In genomic region chr11:62841361-62842170, GRCh38 we compare ENCODE assay signal across 8 cellular contexts. TPM values are rescaled to one million over a fixed set of nuclear protein-coding genes. Genes with fewer than 3 reads are reported as not detected.
DNase-seq lines count a peak whose midpoint lies in the region; ATAC-seq and TF ChIP-seq lines count a peak whose summit lies in the region.

No MANE protein-coding gene starts in this region.

- peaks cover 0 to 6% (median 0%) of the 10 kb centered on the region in 5 donors for H3K27me3 Mint-ChIP-seq in naive thymus-derived CD4-positive, alpha-beta T cell

- POLR2A ChIA-PET in naive thymus-derived CD4-positive, alpha-beta T cell (lab: Charles Lee): interaction anchor here (0.6 to 3.4 kb wide), 75 partner anchors 9 to 1961 kb away, joined by 3 to 379 read pairs (median 5); partner anchors contain the start of genes B3GAT3, BAD, BSCL2 and C11orf98

- H3K4me1 ChIP-seq in naive thymus-derived CD4-positive, alpha-beta T cell (ENCODE audit: control insufficient read depth in 2 of 2, insufficient read depth in 2 of 2, low read length in 2 of 2): peaks cover 9 to 22% of the 10 kb centered on the region in 2 donors

- no peak overlapping the region for H3K27ac Mint-ChIP-seq in naive thymus-derived CD4-positive, alpha-beta T cell

- H3K4me1 Mint-ChIP-seq in naive thymus-derived CD4-positive, alpha-beta T cell: peaks cover 15 to 31% (median 26%) of the 10 kb centered on the region in 7 donors

- DNase-seq in DMS79 treated with DMSO at 0.1 percent for 48 hours (lab: John Stamatoyannopoulos, UW) (peak; percentile 99), KBM-7 (peak; percentile 99), fibroblast of mammary gland (ENCODE audit: low read depth) (peak; percentile 100)
- peak; percentile 91 to 94 for DNase-seq in activated T-cell treated with anti-CD3 and anti-CD28 coated beads, Interleukin-2, amount 50 U/mL, for 48 hours
- peak; percentile 68 to 94 (median 88) for DNase-seq in naive thymus-derived CD4-positive, alpha-beta T cell
- DNase-seq in stimulated activated naive CD8-positive, alpha-beta T cell treated with anti-CD3 and anti-CD28 coated beads, Interleukin-15, Interleukin-2, amounts not matched to agents 100 U/mL and 50 U/mL, for 24 hours: peak; percentile 81

- peak; percentile 53 for ATAC-seq in GM21717 (IDR thresholded peaks at IDR 0.05; ENCODE audit: unreplicated experiment)
- ATAC-seq in naive thymus-derived CD4-positive, alpha-beta T cell: peak; percentile 71
- peak; percentile 80 for ATAC-seq in stimulated activated naive CD8-positive, alpha-beta T cell treated with anti-CD3 and anti-CD28 coated beads, Interleukin-15, Interleukin-2, amounts not matched to agents 100 U/mL and 50 U/mL, for 24 hours

- no peaks in the 10 kb centered on the region for H3K9me3 ChIP-seq in naive thymus-derived CD4-positive, alpha-beta T cell (ENCODE audit: control insufficient read depth in 2 of 3, low read length in 3 of 3)

- peaks cover 5 to 10% (median 7%) of the 10 kb centered on the region in 5 donors for H3K36me3 Mint-ChIP-seq in naive thymus-derived CD4-positive, alpha-beta T cell

- intact Hi-C loops in naive thymus-derived CD4-positive, alpha-beta T cell (cut with micrococcal nuclease): loop anchor here (1.0 to 5.0 kb wide), 9 partner anchors 14 to 286 kb away; partner anchors contain the start of genes EML3 (in 1 of the 2), ROM1 (in 1 of the 2), TMEM179B (in 1 of the 2) and ZBTB3 (in 1 of the 2)

- no peaks in the 10 kb centered on the region for H3K9me3 Mint-ChIP-seq in naive thymus-derived CD4-positive, alpha-beta T cell

- TF ChIP-seq CTCF in fibroblast of mammary gland (conservative IDR thresholded peaks at IDR 0.05; ENCODE audit: control insufficient read depth, insufficient read depth, low read depth, low read length): no peak

- peak overlapping the region; percentile 99 for H3K27ac ChIP-seq in naive thymus-derived CD4-positive, alpha-beta T cell (ENCODE audit: low read depth, low read length)

- no peak overlapping the region for H3K4me3 Mint-ChIP-seq in naive thymus-derived CD4-positive, alpha-beta T cell

- peaks cover 0 to 10% (median 0%) of the 10 kb centered on the region in 3 experiments for H3K36me3 ChIP-seq in naive thymus-derived CD4-positive, alpha-beta T cell (ENCODE audit: control insufficient read depth in 2 of 3, insufficient read depth in 3 of 3, low read length in 3 of 3)

- CTCF ChIA-PET in naive thymus-derived CD4-positive, alpha-beta T cell (lab: Charles Lee): interaction anchor here (0.7 to 2.6 kb wide), 5 partner anchors 12 to 268 kb away, joined by 4 to 12 read pairs (median 9); partner anchors contain the start of genes HNRNPUL2, POLR2G and TTC9C

- in situ Hi-C loops in KBM-7 (cut with MboI; ENCODE audit: low pct_unique_long_range_greater_than_20kb, low sequenced_read_pairs): no loop called here

- peak overlapping the region; percentile 83 for H3K4me3 ChIP-seq in fibroblast of mammary gland (ENCODE audit: control insufficient read depth, low read depth, low read length)
- H3K4me3 ChIP-seq in naive thymus-derived CD4-positive, alpha-beta T cell (ENCODE audit: low read length): peak overlapping the region; percentile 73

- H3K27me3 ChIP-seq in naive thymus-derived CD4-positive, alpha-beta T cell (ENCODE audit: control insufficient read depth in 2 of 2, insufficient read depth in 2 of 2, low read length in 2 of 2): no peaks in the 10 kb centered on the region

TF ChIP-seq in PFSK-1, 5 proteins besides CTCF, POLR2A, EP300 and RAD21:
- TF ChIP-seq REST (IDR thresholded peaks at IDR 0.05; ENCODE audit: insufficient read depth in 1 of 2, low read depth in 2 of 2, low read length in 2 of 2) (peak in 1 of 2 experiments; percentile 68; a peak in 2 of 4 replicates), SIN3A (IDR thresholded peaks at IDR 0.05; ENCODE audit: borderline replicate concordance, insufficient read depth, low read length) (peak; percentile 100), POLR2AphosphoS5 (IDR thresholded peaks at IDR 0.05; ENCODE audit: low read depth, low read length) (peak; percentile 100), TAF1 (IDR thresholded peaks at IDR 0.05; ENCODE audit: borderline replicate concordance, insufficient read depth, low read length) (peak; percentile 76; the same call in 1 of the 2 replicates), FOXP2 (optimal IDR thresholded peaks at IDR 0.05; ENCODE audit: borderline replicate concordance, extremely low read depth, extremely low read length, insufficient read depth) (no peak)
TF ChIP-seq in PFSK-1: peak in this region for 4.

RNA-seq across cellular contexts. Expression of gene WDR74, which starts 2.2 kb away (rescaled TPM):
- 263 TPM for polyA plus RNA-seq in PFSK-1 (2012; ENCODE audit: insufficient read length, low read depth)
- 100 to 1,000 TPM in 4 of 5 experiments, 10 to 100 TPM in 1; 87.2 to 279 (median 102) TPM for total RNA-seq in naive thymus-derived CD4-positive, alpha-beta T cell
- polyA plus RNA-seq in naive thymus-derived CD4-positive, alpha-beta T cell: 10 to 100 TPM; 55.0 to 56.9 TPM

RNA-seq across cellular contexts. Expression of gene TEX54, which starts 8.9 kb away (rescaled TPM):
- polyA plus RNA-seq in PFSK-1 (2012; ENCODE audit: insufficient read length, low read depth): not detected
- under 1 TPM in 1 of 5 experiments, not detected in 4; 0.89 TPM for total RNA-seq in naive thymus-derived CD4-positive, alpha-beta T cell
- polyA plus RNA-seq in naive thymus-derived CD4-positive, alpha-beta T cell: 1 to 10 TPM; 1.6 to 2.1 TPM

RNA-seq across cellular contexts. Expression of gene STX5, which starts 9.7 kb away (rescaled TPM):
- 49.5 TPM for polyA plus RNA-seq in PFSK-1 (2012; ENCODE audit: insufficient read length, low read depth)
- total RNA-seq in naive thymus-derived CD4-positive, alpha-beta T cell: 100 to 1,000 TPM in 2 of 5 experiments, 10 to 100 TPM in 3; 47.0 to 152 (median 57.3) TPM
- polyA plus RNA-seq in naive thymus-derived CD4-positive, alpha-beta T cell: 10 to 100 TPM; 23.8 to 32.8 TPM

RNA-seq across cellular contexts. Expression of gene NXF1, which starts 36.3 kb away (rescaled TPM):
- 54.4 TPM for polyA plus RNA-seq in PFSK-1 (2012; ENCODE audit: insufficient read length, low read depth)
- total RNA-seq in naive thymus-derived CD4-positive, alpha-beta T cell: 100 to 1,000 TPM in 4 of 5 experiments, 10 to 100 TPM in 1; 92.1 to 421 (median 195) TPM
- polyA plus RNA-seq in naive thymus-derived CD4-positive, alpha-beta T cell: 100 to 1,000 TPM in 1 of 2 donors, 10 to 100 TPM in 1; 66.9 to 106 TPM

RNA-seq across cellular contexts. Expression of gene SLC3A2, which starts 39.1 kb away (rescaled TPM):
- polyA plus RNA-seq in PFSK-1 (2012; ENCODE audit: insufficient read length, low read depth): 1,866 TPM
- 100 to 1,000 TPM; 159 to 239 (median 218) TPM for total RNA-seq in naive thymus-derived CD4-positive, alpha-beta T cell
- 100 to 1,000 TPM; 118 to 189 TPM for polyA plus RNA-seq in naive thymus-derived CD4-positive, alpha-beta T cell

Comparison
In these comparisons a context has a peak if more than half of its experiments do, and no peak if none do; other contexts are left out.
1. Peak in every context shown above with its lines: DNase-seq, ATAC-seq, H3K4me3 ChIP-seq and H3K27ac ChIP-seq.